ENCODE assay signal across 9 cellular contexts in the genomic region with DNA sequence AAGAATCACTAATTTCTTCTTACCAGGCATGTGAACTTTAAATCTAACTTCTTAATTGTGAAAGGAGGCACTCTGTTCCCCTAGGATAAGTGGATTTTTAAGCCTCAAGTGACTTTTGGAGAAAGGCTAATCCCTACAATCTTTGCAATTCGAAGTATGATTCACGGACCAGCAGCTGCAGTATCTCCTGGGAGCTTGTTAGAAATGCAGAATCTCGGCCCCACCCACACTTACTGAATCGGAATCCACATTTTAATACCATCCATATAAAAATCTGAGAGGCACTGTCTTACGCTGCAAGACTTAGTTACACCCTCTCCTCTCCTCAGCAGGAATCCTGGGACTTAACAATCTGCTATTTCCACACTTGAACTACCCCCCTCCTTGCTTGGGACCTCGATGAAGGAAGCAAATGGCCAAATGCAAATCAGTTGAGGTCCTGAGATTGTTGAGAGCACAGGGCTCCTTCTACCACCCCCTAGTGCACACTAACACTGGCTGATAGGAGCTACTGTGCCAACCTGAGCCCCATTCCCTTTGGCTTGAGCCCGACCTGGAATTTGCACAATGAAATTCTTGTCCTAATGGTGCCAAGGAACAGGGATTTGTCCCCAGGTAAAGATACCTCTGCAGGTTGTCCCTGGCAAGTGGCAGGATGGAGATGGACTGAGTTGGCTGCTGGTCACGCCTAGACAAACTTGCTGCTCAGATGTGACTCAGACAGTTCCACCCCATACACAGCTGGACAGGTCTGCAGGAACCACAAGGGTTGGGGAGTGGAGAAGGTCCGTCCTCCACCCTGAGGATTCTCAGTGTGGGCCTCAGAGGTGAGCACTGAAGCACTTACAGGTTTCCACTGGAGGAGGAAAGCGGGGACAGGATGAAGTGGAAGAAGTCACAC. TPM values are rescaled to one million over a fixed set of nuclear protein-coding genes. Genes with fewer than 3 reads are reported as not detected.
DNase-seq lines count a peak whose midpoint lies in the region; ATAC-seq and TF ChIP-seq lines count a peak whose summit lies in the region.
"Had no signal": no experiment of that assay in that cellular context is flagged by ENCODE, and none has a peak within 500 bp of the region (broad histone marks: within the 10 kb centered on the region; RNA-seq: fewer than 3 reads in every experiment).

No MANE protein-coding gene starts in this region.

- H3K4me3 ChIP-seq in GM12864 (ENCODE audit: low read depth, low read length), result no peak overlapping the region
- no peak overlapping the region for H3K4me3 ChIP-seq in fibroblast of lung (replicated peaks in 1 of 4; ENCODE audit: control extremely low read depth in 1 of 4, insufficient read depth in 1 of 4, low read depth in 3 of 4, low read length in 4 of 4)
- no peak overlapping the region for H3K4me3 ChIP-seq in sigmoid colon

- H3K27ac ChIP-seq in fibroblast of lung (ENCODE audit: insufficient read depth, low read length) (peak overlapping the region; percentile 37), sigmoid colon (peak overlapping the region; percentile 29 to 75 (median 60))

- H4K20me1 ChIP-seq in fibroblast of lung (ENCODE audit: control insufficient read depth, extremely low read depth, insufficient read depth, low read length), result no peaks in the 10 kb centered on the region

- intact Hi-C loops in sigmoid colon (cut with DNase I), result no loop called here

- H3K36me3 ChIP-seq in fibroblast of lung (ENCODE audit: control insufficient read depth, insufficient read depth, low read length), result peaks cover 18% of the 10 kb centered on the region
- peaks cover 19 to 35% (median 33%) of the 10 kb centered on the region in 4 donors for H3K36me3 ChIP-seq in sigmoid colon

- peaks cover 95% of the 10 kb centered on the region for H3K79me2 ChIP-seq in fibroblast of lung (ENCODE audit: control insufficient read depth, insufficient read depth, low read length)

- TF ChIP-seq POLR2A in sigmoid colon (IDR thresholded peaks at IDR 0.05), result no peak

- H3K9me3 ChIP-seq in fibroblast of lung (ENCODE audit: control insufficient read depth, insufficient read depth, low read depth, low read length) (no peaks in the 10 kb centered on the region), sigmoid colon (no peaks in the 10 kb centered on the region)

- H2AFZ ChIP-seq in fibroblast of lung (ENCODE audit: low read length), result no peak overlapping the region

- no peak for ATAC-seq in HG02970 (IDR thresholded peaks at IDR 0.05; ENCODE audit: low FRiP score, unreplicated experiment)
- ATAC-seq in GM19351 (IDR thresholded peaks at IDR 0.05; ENCODE audit: unreplicated experiment), result no peak

- TF ChIP-seq EP300 in sigmoid colon (IDR thresholded peaks at IDR 0.05), result no peak

- WGBS in sigmoid colon, 2 donors, result 66 to 69% methylated on average over 10 of the region's 10 CpGs

- H3K9ac ChIP-seq in fibroblast of lung (ENCODE audit: insufficient read depth, low read length), result no peak overlapping the region

- TF ChIP-seq CTCF in GM12864 (IDR thresholded peaks at IDR 0.05; ENCODE audit: low read depth, low read length, missing control alignments) (peak; percentile 19), fibroblast of lung (conservative IDR thresholded peaks at IDR 0.05 in 1 of 2, IDR thresholded peaks at IDR 0.05 in 1 of 2; ENCODE audit: low read depth in 1 of 2, low read length in 2 of 2) (peak in 1 of 2 donors; percentile 16), sigmoid colon (IDR thresholded peaks at IDR 0.05) (no peak)

- peak overlapping the region; percentile 34 for H3K4me2 ChIP-seq in fibroblast of lung (ENCODE audit: extremely low read depth, insufficient read depth, low read length)

- H3K4me1 ChIP-seq in fibroblast of lung (ENCODE audit: control insufficient read depth, extremely low read depth, insufficient read depth, low read length) (peaks cover 43% of the 10 kb centered on the region), sigmoid colon (peaks cover 0 to 64% (median 58%) of the 10 kb centered on the region in 4 donors)

- H3K27me3 ChIP-seq in fibroblast of lung (ENCODE audit: control insufficient read depth, insufficient read depth, low read length), result no peaks in the 10 kb centered on the region
- H3K27me3 ChIP-seq in sigmoid colon, result no peaks in the 10 kb centered on the region

- DNase-seq in GM12864 (ENCODE audit: low read depth) (no peak), LHCN-M2 (ENCODE audit: low read depth) (peak; percentile 95), fibroblast of lung (ENCODE audit: low read depth in 2 of 2) (peak; percentile 74 to 87), sigmoid colon (peak; percentile 78), NCI-H1105 (lab: John Stamatoyannopoulos, UW) (no peak), cerebellum (ENCODE audit: low spot score) (no peak)
- DNase-seq: activated T-cell treated with anti-CD3 and anti-CD28 coated beads, Interleukin-2, amount 50 U/mL, for 48 hours had no signal

RNA-seq across cellular contexts. Expression of a gene that starts 20.8 kb away (rescaled TPM):
- 20.0 and 26.6 TPM in 2 replicates for total RNA-seq in LHCN-M2 (2014; rRNA removed)
- 9.1 TPM for polyA plus RNA-seq in LHCN-M2 (2012)
- 5.4 and 6.8 TPM in 2 replicates for total RNA-seq in fibroblast of lung
- polyA plus RNA-seq in fibroblast of lung, result 11.1 and 18.8 TPM in 2 replicates
- 11.1 and 18.6 TPM in 2 replicates for polyA plus RNA-seq in fibroblast of lung (2012)
- 23.7 and 30.0 TPM in 2 replicates for polyA minus RNA-seq in fibroblast of lung (ENCODE audit: low replicate concordance)
- total RNA-seq in sigmoid colon, result 10 to 100 TPM; 11.4 to 22.4 (median 15.3) TPM
- polyA plus RNA-seq in sigmoid colon, result 1 to 10 TPM; 1.2 to 8.6 (median 1.6) TPM
- total RNA-seq in cerebellum, result 4.3 TPM

RNA-seq across cellular contexts. Expression of a gene that starts 36.2 kb away (rescaled TPM):
- total RNA-seq in LHCN-M2 (2014; rRNA removed) (1.4 TPM in 2 replicates), fibroblast of lung (0.26 and 0.33 TPM in 2 replicates), sigmoid colon (1 to 10 TPM in 1 of 4 donors, under 1 TPM in 3; 0.36 to 1.1 (median 0.61) TPM), cerebellum (0.45 TPM)
- 0.24 TPM for polyA plus RNA-seq in LHCN-M2 (2012)
- polyA plus RNA-seq in fibroblast of lung (0.24 and 0.42 TPM in 2 replicates), sigmoid colon (under 1 TPM in 1 of 3 donors, not detected in 2; 0.09 TPM)
- 0.20 and 0.54 TPM in 2 replicates for polyA plus RNA-seq in fibroblast of lung (2012)
- polyA minus RNA-seq in fibroblast of lung (ENCODE audit: low replicate concordance), result not detected in 2 replicates

RNA-seq across cellular contexts. Expression of a gene that starts 48.5 kb away (rescaled TPM):
- total RNA-seq in LHCN-M2 (2014; rRNA removed) (0.38 and 0.46 TPM in 2 replicates), fibroblast of lung (2.1 and 3.1 TPM in 2 replicates), sigmoid colon (1 to 10 TPM in 3 of 4 donors, under 1 TPM in 1; 0.68 to 2.1 (median 1.4) TPM), cerebellum (2.2 TPM)
- polyA plus RNA-seq in LHCN-M2 (2012), result 0.34 TPM
- polyA plus RNA-seq in fibroblast of lung (2.9 and 5.9 TPM in 2 replicates), sigmoid colon (10 to 100 TPM in 2 of 3 donors, 1 to 10 TPM in 1; 9.7 to 13.2 (median 12.2) TPM)
- 2.8 and 4.8 TPM in 2 replicates for polyA plus RNA-seq in fibroblast of lung (2012)
- 2.4 and 2.7 TPM in 2 replicates for polyA minus RNA-seq in fibroblast of lung (ENCODE audit: low replicate concordance)

Comparison
In these comparisons a context has a peak if more than half of its experiments do, and no peak if none do; other contexts are left out.
1. DNase-seq: peak in LHCN-M2 (single experiment), fibroblast of lung (2 of 2) and sigmoid colon (single experiment); none in GM12864 (single experiment), NCI-H1105 (single experiment) and cerebellum (single experiment).